8 cellular contexts compared by ENCODE assay signal in genomic region chr19:3627351-3627723, GRCh38. TPM values are rescaled to one million over a fixed set of nuclear protein-coding genes. Genes with fewer than 3 reads are reported as not detected.
DNase-seq lines count a peak whose midpoint lies in the region; ATAC-seq and TF ChIP-seq lines count a peak whose summit lies in the region.

No MANE protein-coding gene starts in this region.

- H3K36me3 Mint-ChIP-seq in central memory CD8-positive, alpha-beta T cell (ENCODE audit: insufficient read depth): peaks cover 20% of the 10 kb centered on the region
- peaks cover 5% of the 10 kb centered on the region for H3K36me3 Mint-ChIP-seq in neural progenitor cell

- no peaks in the 10 kb centered on the region for H3K36me3 ChIP-seq in neural progenitor cell

- peaks cover 21% of the 10 kb centered on the region for H3K79me2 ChIP-seq in neural progenitor cell (ENCODE audit: low read depth)

- peak overlapping the region; percentile 7 for H3K4me3 ChIP-seq in AG10803 (ENCODE audit: low read length)
- H3K4me3 ChIP-seq in LNCaP clone FGC (ENCODE audit: low read depth, low read length): peak overlapping the region; percentile 100
- H3K4me3 ChIP-seq in neural progenitor cell: no peak overlapping the region

- H3F3A ChIP-seq in neural progenitor cell (ENCODE audit: low read depth): peaks cover 16% of the 10 kb centered on the region

- no peak overlapping the region for H3K9ac ChIP-seq in neural progenitor cell

- peak overlapping the region; percentile 33 for H3K4me2 ChIP-seq in neural progenitor cell

- H3K27me3 Mint-ChIP-seq in central memory CD8-positive, alpha-beta T cell: no peaks in the 10 kb centered on the region
- H3K27me3 Mint-ChIP-seq in neural progenitor cell (ENCODE audit: insufficient read depth, low read depth): peaks cover 4% of the 10 kb centered on the region

- H4K20me1 ChIP-seq in neural progenitor cell (ENCODE audit: low read depth): peaks cover 23% of the 10 kb centered on the region

- ATAC-seq in central memory CD8-positive, alpha-beta T cell (replicated peaks; ENCODE audit: extremely low read depth, poor library complexity, severe bottlenecking): no peak

- H3K9me3 Mint-ChIP-seq in central memory CD8-positive, alpha-beta T cell: no peaks in the 10 kb centered on the region
- H3K9me3 Mint-ChIP-seq in neural progenitor cell: no peaks in the 10 kb centered on the region

- H2AFZ ChIP-seq in neural progenitor cell (replicated peaks): no peak overlapping the region

- H3K27ac ChIP-seq in neural progenitor cell: no peak overlapping the region

- H3K4me1 Mint-ChIP-seq in central memory CD8-positive, alpha-beta T cell: peaks cover 25% of the 10 kb centered on the region
- peaks cover 21% of the 10 kb centered on the region for H3K4me1 Mint-ChIP-seq in neural progenitor cell

- no peaks in the 10 kb centered on the region for H3K27me3 ChIP-seq in neural progenitor cell

- H3K9me3 ChIP-seq in neural progenitor cell (ENCODE audit: low read depth): no peaks in the 10 kb centered on the region

- peak overlapping the region; percentile 92 for H3K27ac Mint-ChIP-seq in central memory CD8-positive, alpha-beta T cell (ENCODE audit: low read depth)
- H3K27ac Mint-ChIP-seq in neural progenitor cell: no peak overlapping the region

- DNase-seq in AG10803 (ENCODE audit: low read depth): no peak
- DNase-seq in LNCaP clone FGC (ENCODE audit: low read depth): no peak
- no peak for DNase-seq in central memory CD8-positive, alpha-beta T cell (ENCODE audit: low spot score in 2 of 2)
- peak; percentile 12 for DNase-seq in neural progenitor cell (ENCODE audit: low spot score)
- no peak for DNase-seq in SHP77 (lab: John Stamatoyannopoulos, UW)
- no peak for DNase-seq in NCI-H446 treated with DMSO at 0.1 percent for 48 hours (lab: John Stamatoyannopoulos, UW)
- no peak for DNase-seq in SW480 (ENCODE audit: low spot score)
- DNase-seq in SKM-1 (lab: John Stamatoyannopoulos, UW; ENCODE audit: unreplicated experiment): no peak

- TF ChIP-seq CTCF in AG10803 (conservative IDR thresholded peaks at IDR 0.05; ENCODE audit: low read length) (no peak), LNCaP clone FGC (IDR thresholded peaks at IDR 0.05; ENCODE audit: control insufficient read depth, extremely low read depth, insufficient read depth) (no peak), neural progenitor cell (IDR thresholded peaks at IDR 0.05) (no peak)

- peaks cover 8% of the 10 kb centered on the region for H3K4me1 ChIP-seq in neural progenitor cell

- H3K4me3 Mint-ChIP-seq in central memory CD8-positive, alpha-beta T cell: peak overlapping the region; percentile 98
- H3K4me3 Mint-ChIP-seq in neural progenitor cell: peak overlapping the region; percentile 95

RNA-seq across cellular contexts. Expression of gene CACTIN, which starts 0.7 kb away (rescaled TPM):
- total RNA-seq in neural progenitor cell (ENCODE audit: low replicate concordance): 6.0 and 35.4 TPM in 2 replicates

RNA-seq across cellular contexts. Expression of gene TBXA2R, which starts 20.7 kb away (rescaled TPM):
- 0.09 TPM in 1 of 2 replicates, not detected in the other for total RNA-seq in neural progenitor cell (ENCODE audit: low replicate concordance)

RNA-seq across cellular contexts. Expression of gene GIPC3, which starts 42.1 kb away (rescaled TPM):
- total RNA-seq in neural progenitor cell (ENCODE audit: low replicate concordance): 0.09 TPM in 1 of 2 replicates, not detected in the other

RNA-seq across cellular contexts. Expression of gene HMG20B, which starts 54.6 kb away (rescaled TPM):
- total RNA-seq in neural progenitor cell (ENCODE audit: low replicate concordance): 51.4 and 135 TPM in 2 replicates
